Comparison of ENCODE assay signal across 8 cellular contexts in the genomic region with DNA sequence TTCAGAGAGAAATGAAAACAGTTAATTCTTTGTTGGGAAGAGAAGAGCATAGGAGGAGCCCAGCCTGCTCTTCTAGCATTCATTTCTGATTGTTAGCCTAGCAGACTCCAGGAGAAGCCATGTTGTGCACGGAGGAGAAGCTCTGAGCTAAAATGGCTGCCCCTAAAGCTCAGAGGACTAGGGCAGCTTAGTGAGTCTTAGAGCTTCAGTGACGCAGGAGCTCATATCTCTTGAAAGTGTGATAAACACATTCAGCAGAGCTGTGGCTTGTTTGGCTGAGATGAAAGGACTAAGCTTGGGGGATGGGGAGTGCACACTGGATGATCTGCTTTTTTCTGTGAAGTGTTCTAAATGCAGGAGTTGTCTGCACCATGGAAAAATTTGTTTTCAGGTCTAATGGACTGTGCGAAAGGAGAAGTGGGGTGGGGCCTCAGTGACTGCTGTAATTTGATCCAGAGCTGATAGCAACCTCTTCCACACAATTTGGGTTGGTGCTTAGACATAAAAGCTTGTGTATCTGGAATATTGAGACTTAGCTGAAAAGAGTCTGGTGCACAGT. TPM values are rescaled to one million over a fixed set of nuclear protein-coding genes. Genes with fewer than 3 reads are reported as not detected.
DNase-seq lines count a peak whose midpoint lies in the region; ATAC-seq and TF ChIP-seq lines count a peak whose summit lies in the region.

No MANE protein-coding gene starts in this region.

- 25 to 26% methylated on average over 3 of the region's 3 CpGs for WGBS in esophagus, 2 donors

- peak overlapping the region; percentile 72 to 86 for H3K27ac ChIP-seq in esophagus (ENCODE audit: low read depth in 2 of 2, low read length in 1 of 2)
- H3K27ac ChIP-seq in naive thymus-derived CD4-positive, alpha-beta T cell (ENCODE audit: low read depth, low read length), result no peak overlapping the region
- H3K27ac ChIP-seq in effector memory CD4-positive, alpha-beta T cell (ENCODE audit: insufficient read depth, low read length, poor library complexity, severe bottlenecking), result no peak overlapping the region

- intact Hi-C loops in naive thymus-derived CD4-positive, alpha-beta T cell (cut with micrococcal nuclease), result loop anchor here in 1 of 2 donors (2.0 to 10.0 kb wide), 2 partner anchors 59 to 193 kb away; partner anchors contain the start of gene ZNF462

- no peak overlapping the region for H3K4me3 ChIP-seq in esophagus (ENCODE audit: low read depth in 1 of 2, low read length in 2 of 2)
- no peak overlapping the region for H3K4me3 ChIP-seq in naive thymus-derived CD4-positive, alpha-beta T cell (ENCODE audit: low read length)
- H3K4me3 ChIP-seq in effector memory CD4-positive, alpha-beta T cell (ENCODE audit: insufficient read depth, low read depth, low read length, poor library complexity, severe bottlenecking), result no peak overlapping the region

- CTCF ChIA-PET in naive thymus-derived CD4-positive, alpha-beta T cell (lab: Charles Lee), result no interaction called here

- ATAC-seq in naive thymus-derived CD4-positive, alpha-beta T cell, result peak; percentile 89
- no peak for ATAC-seq in GM21619 (IDR thresholded peaks at IDR 0.05; ENCODE audit: unreplicated experiment)

- H3K4me1 ChIP-seq in esophagus (ENCODE audit: control insufficient read depth in 2 of 2, insufficient read depth in 2 of 2, low read length in 1 of 2), result peaks cover 0 to 6% of the 10 kb centered on the region in 2 donors
- no peaks in the 10 kb centered on the region for H3K4me1 ChIP-seq in naive thymus-derived CD4-positive, alpha-beta T cell (ENCODE audit: control insufficient read depth in 2 of 2, insufficient read depth in 2 of 2, low read length in 2 of 2)
- no peaks in the 10 kb centered on the region for H3K4me1 ChIP-seq in effector memory CD4-positive, alpha-beta T cell (ENCODE audit: control insufficient read depth, insufficient read depth, low read length, poor library complexity, severe bottlenecking)

- H3K27me3 ChIP-seq in esophagus (ENCODE audit: control insufficient read depth in 1 of 2, insufficient read depth in 2 of 2, low read length in 2 of 2), result no peaks in the 10 kb centered on the region
- H3K27me3 ChIP-seq in naive thymus-derived CD4-positive, alpha-beta T cell (ENCODE audit: control insufficient read depth in 2 of 2, insufficient read depth in 2 of 2, low read length in 2 of 2), result no peaks in the 10 kb centered on the region
- H3K27me3 ChIP-seq in effector memory CD4-positive, alpha-beta T cell (replicated peaks; ENCODE audit: control insufficient read depth, insufficient read depth, low read length, poor library complexity, severe bottlenecking), result no peaks in the 10 kb centered on the region

- peaks cover 0 to 38% (median 26%) of the 10 kb centered on the region in 7 donors for H3K4me1 Mint-ChIP-seq in naive thymus-derived CD4-positive, alpha-beta T cell

- peaks cover 0 to 8% (median 0%) of the 10 kb centered on the region in 5 donors for H3K27me3 Mint-ChIP-seq in naive thymus-derived CD4-positive, alpha-beta T cell

- peak overlapping the region in 9 of 10 donors; percentile 8 to 69 (median 43) for H3K4me3 Mint-ChIP-seq in naive thymus-derived CD4-positive, alpha-beta T cell

- peaks cover 4 to 17% (median 9%) of the 10 kb centered on the region in 11 donors for H3K9me3 Mint-ChIP-seq in naive thymus-derived CD4-positive, alpha-beta T cell

- POLR2A ChIA-PET in naive thymus-derived CD4-positive, alpha-beta T cell (lab: Charles Lee), result no interaction called here

- DNase-seq in A172 (ENCODE audit: low spot score) (peak; percentile 87), HCEC 1CT (peak; percentile 41), RPMI7951 (ENCODE audit: low read depth) (peak; percentile 92), GM20000 (ENCODE audit: low spot score) (no peak)
- DNase-seq in naive thymus-derived CD4-positive, alpha-beta T cell, result peak in 7 of 9 donors; percentile 40 to 83 (median 56)
- DNase-seq in effector memory CD4-positive, alpha-beta T cell, result no peak

- TF ChIP-seq CTCF in GM20000 (IDR thresholded peaks at IDR 0.05; ENCODE audit: extremely low read depth, missing control alignments), result no peak

- H3K36me3 ChIP-seq in esophagus (ENCODE audit: control insufficient read depth in 2 of 2, insufficient read depth in 2 of 2, low read length in 1 of 2), result peaks cover 8 to 21% of the 10 kb centered on the region in 2 donors
- no peaks in the 10 kb centered on the region for H3K36me3 ChIP-seq in naive thymus-derived CD4-positive, alpha-beta T cell (ENCODE audit: control insufficient read depth in 2 of 3, insufficient read depth in 3 of 3, low read length in 3 of 3)
- no peaks in the 10 kb centered on the region for H3K36me3 ChIP-seq in effector memory CD4-positive, alpha-beta T cell (ENCODE audit: control insufficient read depth, insufficient read depth, low read length)

- no peaks in the 10 kb centered on the region for H3K9me3 ChIP-seq in esophagus (ENCODE audit: control insufficient read depth in 2 of 2, insufficient read depth in 1 of 2, low read depth in 1 of 2, low read length in 1 of 2)
- no peaks in the 10 kb centered on the region for H3K9me3 ChIP-seq in naive thymus-derived CD4-positive, alpha-beta T cell (ENCODE audit: control insufficient read depth in 2 of 3, low read length in 3 of 3)
- H3K9me3 ChIP-seq in effector memory CD4-positive, alpha-beta T cell (ENCODE audit: control insufficient read depth, low read length), result no peaks in the 10 kb centered on the region

- H3K36me3 Mint-ChIP-seq in naive thymus-derived CD4-positive, alpha-beta T cell, result peaks cover 0 to 7% (median 0%) of the 10 kb centered on the region in 5 donors

- H3K27ac Mint-ChIP-seq in naive thymus-derived CD4-positive, alpha-beta T cell, result peak overlapping the region; percentile 52 to 94 (median 78)

RNA-seq across cellular contexts. Expression of gene ZNF462, which starts 58.5 kb away (rescaled TPM):
- 9.7 and 13.0 TPM in 2 replicates for total RNA-seq in A172 (2014; rRNA removed; shearing (Covaris generic))
- total RNA-seq in RPMI7951 (2014; rRNA removed; shearing (Covaris generic)), result 10.0 and 14.2 TPM in 2 replicates
- 1 to 10 TPM; 3.9 to 5.8 TPM for polyA plus RNA-seq in esophagus
- 1 to 10 TPM in 2 of 5 experiments, under 1 TPM in 3; 0.11 to 3.2 (median 0.57) TPM for total RNA-seq in naive thymus-derived CD4-positive, alpha-beta T cell
- under 1 TPM in 1 of 2 donors, not detected in 1; 0.48 TPM for polyA plus RNA-seq in naive thymus-derived CD4-positive, alpha-beta T cell

Comparison
In these comparisons a context has a peak if more than half of its experiments do, and no peak if none do; other contexts are left out.
1. DNase-seq: peak in A172 (single experiment), HCEC 1CT (single experiment), RPMI7951 (single experiment) and naive thymus-derived CD4-positive, alpha-beta T cell (7 of 9); none in GM20000 (single experiment) and effector memory CD4-positive, alpha-beta T cell (0 of 3).
2. H3K27ac ChIP-seq: peak in esophagus (2 of 2); none in naive thymus-derived CD4-positive, alpha-beta T cell (single experiment) and effector memory CD4-positive, alpha-beta T cell (single experiment).